ENCODE assay signal across 28 cellular contexts in the genomic region with DNA sequence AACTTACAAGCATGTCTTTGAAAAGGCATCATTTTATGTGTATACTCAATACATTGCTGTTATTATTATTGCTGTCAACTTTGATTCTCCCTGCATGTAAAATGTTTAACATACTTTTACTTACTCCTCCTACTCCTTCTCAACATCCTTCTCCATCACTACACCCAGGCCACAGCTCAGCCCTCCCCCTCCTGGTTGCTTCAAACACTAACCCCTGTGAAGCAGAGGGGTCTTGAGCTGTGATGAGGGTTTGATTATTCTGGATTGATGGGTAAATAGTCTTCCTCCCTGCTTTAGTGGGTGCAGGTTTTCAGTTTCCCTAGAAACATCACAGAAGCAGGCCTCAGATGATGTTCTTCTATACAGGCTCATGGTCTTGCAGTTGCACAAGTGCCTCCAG.
"Had no signal": no experiment of that assay in that cellular context is flagged by ENCODE, and none has a peak within 500 bp of the region (broad histone marks: within the 10 kb centered on the region; RNA-seq: fewer than 3 reads in every experiment).

No MANE protein-coding gene starts in this region.

- H3K27me3 Mint-ChIP-seq: activated B cell treated with CpG ODN at 0.5 μM for 24 hours; activated CD8-positive, alpha-beta T cell treated with anti-CD3 and anti-CD28 coated beads for 36 hours; activated naive CD4-positive, alpha-beta T cell treated with anti-CD3 and anti-CD28 coated beads, Interleukin-2, amount 50 U/mL, for 24 hours; activated naive CD8-positive, alpha-beta T cell treated with anti-CD3 and anti-CD28 coated beads, Interleukin-2, amount 50 U/mL, for 24 hours; natural killer cell treated with Interleukin-12 subunit alpha and Interleukin-12 subunit beta and Interleukin-15 and Interleukin-18, amount 100 ng/mL, for 72 hours had no signal

- H3K4me1 ChIP-seq: colonic mucosa, gastrocnemius medialis, testis, transverse colon had no signal

- ATAC-seq: activated CD8-positive, alpha-beta T cell treated with anti-CD3 and anti-CD28 coated beads for 36 hours; activated naive CD8-positive, alpha-beta T cell treated with anti-CD3 and anti-CD28 coated beads, Interleukin-2, amount 50 U/mL, for 24 hours; gastrocnemius medialis; left lung; lower lobe of right lung; mucosa of descending colon; natural killer cell treated with Interleukin-12 subunit alpha and Interleukin-12 subunit beta and Interleukin-15 and Interleukin-18, amount 100 ng/mL, for 72 hours; sciatic nerve; stimulated activated naive CD8-positive, alpha-beta T cell treated with anti-CD3 and anti-CD28 coated beads, Interleukin-15, Interleukin-2, amounts not matched to agents 100 U/mL and 50 U/mL, for 24 hours had no signal

- H3K27me3 ChIP-seq: colonic mucosa, dorsolateral prefrontal cortex, gastrocnemius medialis, left lung, ovary, testis, transverse colon had no signal

- DNase-seq: activated B cell treated with CpG ODN at 0.5 μM for 24 hours; activated CD4-positive, alpha-beta T cell treated with anti-CD3 and anti-CD28 coated beads, Interleukin-2, amount 50 U/mL, for 1 hour; activated CD8-positive, alpha-beta T cell treated with anti-CD3 and anti-CD28 coated beads for 36 hours; activated naive CD8-positive, alpha-beta T cell treated with anti-CD3 and anti-CD28 coated beads, Interleukin-2, amount 50 U/mL, for 24 hours; activated T-cell treated with anti-CD3 and anti-CD28 coated beads, Interleukin-2, amount 50 U/mL, for 48 hours; colonic mucosa; dorsolateral prefrontal cortex; effector memory CD4-positive, alpha-beta T cell; erythroblast; gastrocnemius medialis; glutamatergic neuron; left lung; lower lobe of right lung; mucosa of descending colon; ovary; retina; stimulated activated CD4-positive, alpha-beta T cell treated with anti-CD3 and anti-CD28 coated beads, Interleukin-12 subunit alpha, Interleukin-12 subunit beta, amount 100 ng/mL, for 4 hours; stimulated activated CD4-positive, alpha-beta T cell treated with anti-CD3 and anti-CD28 coated beads, Interleukin-4, amount 100 ng/mL, for 1 hour; stimulated activated naive CD8-positive, alpha-beta T cell treated with anti-CD3 and anti-CD28 coated beads, Interleukin-15, Interleukin-2, amounts not matched to agents 100 U/mL and 50 U/mL, for 24 hours; testis; transverse colon had no signal

- H3K27ac ChIP-seq: colonic mucosa, dorsolateral prefrontal cortex, gastrocnemius medialis, left lung, lower lobe of right lung, ovary, prostate gland, skin epidermis, testis, transverse colon had no signal

- H3K9me3 ChIP-seq: colonic mucosa, gastrocnemius medialis, mucosa of descending colon, ovary, prostate gland, testis, transverse colon had no signal

- H3K4me3 Mint-ChIP-seq: activated B cell treated with CpG ODN at 0.5 μM for 24 hours; activated CD8-positive, alpha-beta T cell treated with anti-CD3 and anti-CD28 coated beads for 36 hours; activated naive CD4-positive, alpha-beta T cell treated with anti-CD3 and anti-CD28 coated beads, Interleukin-2, amount 50 U/mL, for 24 hours; activated naive CD8-positive, alpha-beta T cell treated with anti-CD3 and anti-CD28 coated beads, Interleukin-2, amount 50 U/mL, for 24 hours; central memory CD8-positive, alpha-beta T cell; natural killer cell treated with Interleukin-12 subunit alpha and Interleukin-12 subunit beta and Interleukin-15 and Interleukin-18, amount 100 ng/mL, for 72 hours had no signal

- H3K36me3 ChIP-seq: colonic mucosa, gastrocnemius medialis, left lung, lower lobe of right lung, ovary, prostate gland, transverse colon had no signal

- H3K27ac Mint-ChIP-seq: activated B cell treated with CpG ODN at 0.5 μM for 24 hours; activated CD8-positive, alpha-beta T cell treated with anti-CD3 and anti-CD28 coated beads for 36 hours; activated naive CD4-positive, alpha-beta T cell treated with anti-CD3 and anti-CD28 coated beads, Interleukin-2, amount 50 U/mL, for 24 hours; activated naive CD8-positive, alpha-beta T cell treated with anti-CD3 and anti-CD28 coated beads, Interleukin-2, amount 50 U/mL, for 24 hours; activated T-helper 2 cell treated with anti-CD3 and anti-CD28 coated beads, Interferon-gamma antibody, Interleukin-2, Interleukin-4, amounts not matched to agents 10 μg/mL and 5 μg/mL and 100 μg/mL, durations not matched to agents 14 hours and 24 hours and 36 hours; natural killer cell treated with Interleukin-12 subunit alpha and Interleukin-12 subunit beta and Interleukin-15 and Interleukin-18, amount 100 ng/mL, for 72 hours had no signal

- H3K4me1 Mint-ChIP-seq: activated B cell treated with CpG ODN at 0.5 μM for 24 hours; activated naive CD4-positive, alpha-beta T cell treated with anti-CD3 and anti-CD28 coated beads, Interleukin-2, amount 50 U/mL, for 24 hours; activated naive CD8-positive, alpha-beta T cell treated with anti-CD3 and anti-CD28 coated beads, Interleukin-2, amount 50 U/mL, for 24 hours; central memory CD8-positive, alpha-beta T cell had no signal

- H3K36me3 Mint-ChIP-seq: activated naive CD4-positive, alpha-beta T cell treated with anti-CD3 and anti-CD28 coated beads, Interleukin-2, amount 50 U/mL, for 24 hours; natural killer cell treated with Interleukin-12 subunit alpha and Interleukin-12 subunit beta and Interleukin-15 and Interleukin-18, amount 100 ng/mL, for 72 hours had no signal

- H3K9me3 Mint-ChIP-seq: activated CD8-positive, alpha-beta T cell treated with anti-CD3 and anti-CD28 coated beads for 36 hours; activated naive CD4-positive, alpha-beta T cell treated with anti-CD3 and anti-CD28 coated beads, Interleukin-2, amount 50 U/mL, for 24 hours; activated naive CD8-positive, alpha-beta T cell treated with anti-CD3 and anti-CD28 coated beads, Interleukin-2, amount 50 U/mL, for 24 hours; activated T-helper 2 cell treated with anti-CD3 and anti-CD28 coated beads, Interferon-gamma antibody, Interleukin-2, Interleukin-4, amounts not matched to agents 10 μg/mL and 5 μg/mL and 100 μg/mL, durations not matched to agents 14 hours and 24 hours and 36 hours; central memory CD8-positive, alpha-beta T cell had no signal

- H3K4me3 ChIP-seq: colonic mucosa, dorsolateral prefrontal cortex, gastrocnemius medialis, left lung, lower lobe of right lung, mucosa of descending colon, ovary, prostate gland, skin epidermis, testis, transverse colon had no signal
